ENCODE assay signal across 24 cellular contexts in genomic region chr6:102389994-102390393, GRCh38.
A peak's percentile ranks its signal among the peaks of the same experiment; 100 is the strongest.
DNase-seq lines count a peak whose midpoint lies in the region; FAIRE-seq and TF ChIP-seq lines count a peak whose summit lies in the region.
"Had no signal": no experiment of that assay in that cellular context is flagged by ENCODE, and none has a peak within 500 bp of the region (broad histone marks: within the 10 kb centered on the region; RNA-seq: fewer than 3 reads in every experiment).

No MANE protein-coding gene starts in this region.

- H3K36me3 ChIP-seq in BE2C, result no peaks in the 10 kb centered on the region
- H3K36me3 ChIP-seq in kidney (ENCODE audit: control insufficient read depth in 1 of 2, insufficient read depth in 2 of 2, low read length in 2 of 2), result no peaks in the 10 kb centered on the region
- H3K36me3 ChIP-seq in sigmoid colon, result no peaks in the 10 kb centered on the region
- H3K36me3 ChIP-seq in MM.1S (replicated peaks; ENCODE audit: insufficient read depth, low read length), result no peaks in the 10 kb centered on the region

- H3K27me3 ChIP-seq in BE2C (no peaks in the 10 kb centered on the region), sigmoid colon (no peaks in the 10 kb centered on the region), MM.1S (replicated peaks; ENCODE audit: insufficient read depth, low read length) (no peaks in the 10 kb centered on the region)

- H3K9me3 Mint-ChIP-seq in MCF 10A (ENCODE audit: unreplicated experiment), result peaks cover 6% of the 10 kb centered on the region
- H3K9me3 Mint-ChIP-seq: GM23338 had no signal

- CTCF ChIA-PET in MCF 10A (lab: Yijun Ruan, JAX), result no interaction called here

- no peaks in the 10 kb centered on the region for H3K9me3 ChIP-seq in BE2C
- H3K9me3 ChIP-seq in kidney (ENCODE audit: control insufficient read depth in 1 of 2, low read length in 2 of 2), result peaks cover 0 to 4% of the 10 kb centered on the region in 2 donors
- peaks cover 0 to 5% (median 1%) of the 10 kb centered on the region in 4 donors for H3K9me3 ChIP-seq in sigmoid colon
- no peaks in the 10 kb centered on the region; the same call in 1 of the 2 replicates for H3K9me3 ChIP-seq in MM.1S (replicated peaks; ENCODE audit: insufficient read depth, low read length)
- H3K9me3 ChIP-seq: A549 had no signal

- no peak overlapping the region for H3K27ac ChIP-seq in kidney (ENCODE audit: low read depth in 2 of 2, low read length in 2 of 2)
- H3K27ac ChIP-seq in sigmoid colon, result no peak overlapping the region
- no peak overlapping the region for H3K27ac ChIP-seq in MM.1S (ENCODE audit: low read length)
- H3K27ac ChIP-seq: A549, KMS-11 had no signal

- H3K4me3 ChIP-seq in BE2C (ENCODE audit: low read depth, low read length) (peak overlapping the region; percentile 43), kidney (ENCODE audit: low read length in 2 of 2) (no peak overlapping the region), sigmoid colon (no peak overlapping the region), MM.1S (ENCODE audit: low read length) (no peak overlapping the region)
- H3K4me3 ChIP-seq: A549, GM23338 had no signal

- no peaks in the 10 kb centered on the region for H3K9me2 ChIP-seq in MM.1S (replicated peaks; ENCODE audit: insufficient read depth, low read length)

- intact Hi-C loops in kidney (cut with DNase I), result no loop called here
- intact Hi-C loops in sigmoid colon (cut with DNase I), result no loop called here
- intact Hi-C loops in MCF 10A (cut with micrococcal nuclease), result no loop called here

- H3K79me2 ChIP-seq in MM.1S (ENCODE audit: low read length), result no peaks in the 10 kb centered on the region

- WGBS in sigmoid colon, 2 donors, result 83 to 89% methylated on average over 11 of the region's 11 CpGs

- H3K4me2 ChIP-seq in MM.1S (ENCODE audit: low read depth, low read length), result no peak overlapping the region
- H3K4me2 ChIP-seq: A549, GM23338, KMS-11 had no signal

- TF ChIP-seq CTCF in BE2C (IDR thresholded peaks at IDR 0.05; ENCODE audit: low read depth, low read length), result no peak
- no peak for TF ChIP-seq CTCF in kidney (IDR thresholded peaks at IDR 0.05; ENCODE audit: borderline replicate concordance, extremely low read depth, insufficient read depth)
- TF ChIP-seq CTCF in sigmoid colon (IDR thresholded peaks at IDR 0.05), result no peak
- TF ChIP-seq CTCF in MCF 10A (IDR thresholded peaks at IDR 0.05; ENCODE audit: unreplicated experiment), result no peak
- no peak for TF ChIP-seq CTCF in MM.1S (IDR thresholded peaks at IDR 0.05; ENCODE audit: low read length)

- no peak for TF ChIP-seq POLR2A in sigmoid colon (IDR thresholded peaks at IDR 0.05)

- no peaks in the 10 kb centered on the region for H3K27me3 Mint-ChIP-seq in MCF 10A (ENCODE audit: insufficient read depth, unreplicated experiment)
- H3K27me3 Mint-ChIP-seq: B cell had no signal

- no peak overlapping the region for H3K27ac Mint-ChIP-seq in MCF 10A (ENCODE audit: low read depth, unreplicated experiment)
- H3K27ac Mint-ChIP-seq: B cell, GM23338 had no signal

- H3K4me1 ChIP-seq in BE2C (peaks cover 22% of the 10 kb centered on the region), kidney (ENCODE audit: control insufficient read depth in 1 of 2, insufficient read depth in 1 of 2, low read depth in 1 of 2, low read length in 2 of 2) (no peaks in the 10 kb centered on the region), sigmoid colon (peaks cover 0 to 11% (median 0%) of the 10 kb centered on the region in 4 donors), MM.1S (ENCODE audit: low read length) (no peaks in the 10 kb centered on the region)
- H3K4me1 ChIP-seq: A549 had no signal

- no peak overlapping the region for H2AFZ ChIP-seq in MM.1S (ENCODE audit: low read length)
- H2AFZ ChIP-seq: GM23338 had no signal

- DNase-seq in BE2C (peak; percentile 77), NCI-H446 treated with DMSO at 0.1 percent for 48 hours (lab: John Stamatoyannopoulos, UW) (peak; percentile 20), kidney (peak; percentile 52), sigmoid colon (peak; percentile 57), MCF 10A (ENCODE audit: unreplicated experiment) (no peak), MM.1S (no peak), kidney glomerular epithelial cell (lab: John Stamatoyannopoulos, UW) (no peak)
- DNase-seq: DMS53, GDM1, HCEC 1CT, IMR-90, NCI-H1694, NCI-H2081, NCI-H2171, NCI-H345, NCI-H526 had no signal

- no peaks in the 10 kb centered on the region for H3F3A ChIP-seq in MM.1S (ENCODE audit: insufficient read depth, low read length)

- no peaks in the 10 kb centered on the region for H3K36me3 Mint-ChIP-seq in MCF 10A (ENCODE audit: insufficient read depth, unreplicated experiment)

- FAIRE-seq in kidney (lab: Jason Lieb, UNC), result no peak
- FAIRE-seq: A549, D721Med, GM18507, HTR-8/SVneo, RCC 7860 had no signal

- H3K4me3 Mint-ChIP-seq in MCF 10A (ENCODE audit: unreplicated experiment), result no peak overlapping the region
- H3K4me3 Mint-ChIP-seq: B cell, GM23338 had no signal

- H3K4me1 Mint-ChIP-seq in MCF 10A (ENCODE audit: insufficient read depth, unreplicated experiment), result peaks cover 6% of the 10 kb centered on the region
- H3K4me1 Mint-ChIP-seq: B cell, GM23338 had no signal

- POLR2A ChIA-PET in MCF 10A (lab: Yijun Ruan, JAX), result no interaction called here

- no TSS peak for BruUV-seq in MCF 10A (replicated peaks; lab: Mats Ljungman, UMichigan)

- TF ChIP-seq EP300 in sigmoid colon (IDR thresholded peaks at IDR 0.05), result no peak

- no peaks in the 10 kb centered on the region for H4K20me1 ChIP-seq in MM.1S (ENCODE audit: insufficient read depth, low read length)

- no peak overlapping the region for H3K9ac ChIP-seq in kidney (ENCODE audit: low read length in 2 of 2)
- no peak overlapping the region for H3K9ac ChIP-seq in MM.1S (ENCODE audit: low read length)
- H3K9ac ChIP-seq: KMS-11 had no signal

Comparison
In these comparisons a context has a peak if more than half of its experiments do, and no peak if none do; other contexts are left out.
1. DNase-seq: peak in BE2C (single experiment), NCI-H446 treated with DMSO at 0.1 percent for 48 hours (single experiment), kidney (single experiment) and sigmoid colon (single experiment); none in MCF 10A (single experiment), MM.1S (single experiment) and kidney glomerular epithelial cell (single experiment).